In the genomic region with DNA sequence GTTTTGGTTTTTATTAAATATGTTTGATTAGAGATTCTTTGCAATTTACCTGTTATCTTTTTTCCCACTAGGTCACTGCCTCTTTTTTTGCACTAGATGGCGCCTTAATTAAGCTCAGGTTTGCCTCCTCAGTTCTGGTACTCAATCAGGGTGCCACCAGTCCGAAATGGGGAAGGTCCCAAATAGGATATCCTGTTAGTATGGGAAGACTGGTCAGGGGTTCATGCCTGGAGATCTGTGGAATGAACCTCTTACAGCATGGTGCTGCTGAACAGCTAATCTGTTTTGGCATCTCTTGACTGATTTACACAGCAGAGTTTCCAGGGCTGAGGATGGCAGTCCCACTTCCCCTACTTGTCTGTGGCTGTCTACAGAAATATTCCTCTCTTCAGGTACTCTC, we compare ENCODE assay signal across 8 cellular contexts. TPM values are rescaled to one million over a fixed set of nuclear protein-coding genes. Genes with fewer than 3 reads are reported as not detected.
DNase-seq lines count a peak whose midpoint lies in the region; ATAC-seq, FAIRE-seq and TF ChIP-seq lines count a peak whose summit lies in the region.

No MANE protein-coding gene starts in this region.

- FAIRE-seq in D721Med (lab: Jason Lieb, UNC): no peak

- H3K9me3 Mint-ChIP-seq in T-helper 2 cell treated with Interferon-gamma antibody and Interleukin-4, amounts not matched to agents 5 μg/mL and 100 μg/mL, for 36 hours: no peaks in the 10 kb centered on the region

- 36% methylated on average over 2 of the region's 2 CpGs for WGBS in right cardiac atrium

- H3K9me3 ChIP-seq in right cardiac atrium (ENCODE audit: control insufficient read depth, low read length): no peaks in the 10 kb centered on the region

- H3K27ac Mint-ChIP-seq in T-helper 2 cell treated with Interferon-gamma antibody and Interleukin-4, amounts not matched to agents 5 μg/mL and 100 μg/mL, for 36 hours: peak overlapping the region; percentile 45

- DNase-seq in D721Med (ENCODE audit: insufficient read length, low spot score): no peak
- peak; percentile 12 for DNase-seq in GM20000 (ENCODE audit: low spot score)
- DNase-seq in T-helper 2 cell treated with Interferon-gamma antibody and Interleukin-4, amounts not matched to agents 5 μg/mL and 100 μg/mL, for 36 hours (ENCODE audit: low spot score): no peak
- peak; percentile 4 for DNase-seq in glomerular visceral epithelial cell (ENCODE audit: extremely low spot score)
- no peak for DNase-seq in dedifferentiated amniotic fluid mesenchymal stem cell (ENCODE audit: extremely low spot score)
- DNase-seq in right cardiac atrium: no peak

- no peak overlapping the region for H3K27ac ChIP-seq in right cardiac atrium (ENCODE audit: low read length)

- no peak overlapping the region for H3K4me3 ChIP-seq in right cardiac atrium (ENCODE audit: low read length)

- TF ChIP-seq CTCF in D721Med (IDR thresholded peaks at IDR 0.05; ENCODE audit: insufficient read depth, missing control alignments) (peak; percentile 43), GM20000 (IDR thresholded peaks at IDR 0.05; ENCODE audit: extremely low read depth, missing control alignments) (peak; percentile 50)

- peaks cover 31% of the 10 kb centered on the region for H3K4me1 Mint-ChIP-seq in T-helper 2 cell treated with Interferon-gamma antibody and Interleukin-4, amounts not matched to agents 5 μg/mL and 100 μg/mL, for 36 hours (ENCODE audit: low read depth)

- H3K36me3 Mint-ChIP-seq in T-helper 2 cell treated with Interferon-gamma antibody and Interleukin-4, amounts not matched to agents 5 μg/mL and 100 μg/mL, for 36 hours (ENCODE audit: low read depth): peaks cover 1% of the 10 kb centered on the region

- H3K27me3 Mint-ChIP-seq in T-helper 2 cell treated with Interferon-gamma antibody and Interleukin-4, amounts not matched to agents 5 μg/mL and 100 μg/mL, for 36 hours (ENCODE audit: low read depth): no peaks in the 10 kb centered on the region

- intact Hi-C loops in right cardiac atrium (cut with DNase I): no loop called here

- no peaks in the 10 kb centered on the region for H3K27me3 ChIP-seq in right cardiac atrium (ENCODE audit: control insufficient read depth, insufficient read depth)

- ATAC-seq in GM21576 (IDR thresholded peaks at IDR 0.05; ENCODE audit: unreplicated experiment): no peak
- ATAC-seq in GM21423 (IDR thresholded peaks at IDR 0.05; ENCODE audit: unreplicated experiment): no peak
- no peak for ATAC-seq in right cardiac atrium

- H3K4me3 Mint-ChIP-seq in T-helper 2 cell treated with Interferon-gamma antibody and Interleukin-4, amounts not matched to agents 5 μg/mL and 100 μg/mL, for 36 hours: peak overlapping the region; percentile 85

- H3K4me1 ChIP-seq in right cardiac atrium (ENCODE audit: control insufficient read depth, insufficient read depth, low read length): no peaks in the 10 kb centered on the region

RNA-seq across cellular contexts. Expression of gene VSIG1, which starts 24.2 kb away (rescaled TPM):
- not detected for total RNA-seq in right cardiac atrium
- polyA plus RNA-seq in right cardiac atrium: not detected

RNA-seq across cellular contexts. Expression of gene TEX13B, which starts 38.5 kb away (rescaled TPM):
- not detected for total RNA-seq in right cardiac atrium
- not detected for polyA plus RNA-seq in right cardiac atrium

Comparison
In these comparisons a context has a peak if more than half of its experiments do, and no peak if none do; other contexts are left out.
1. DNase-seq: peak in GM20000 (single experiment) and glomerular visceral epithelial cell (single experiment); none in D721Med (single experiment), T-helper 2 cell treated with Interferon-gamma antibody and Interleukin-4, amounts not matched to agents 5 μg/mL and 100 μg/mL, for 36 hours (single experiment), dedifferentiated amniotic fluid mesenchymal stem cell (single experiment) and right cardiac atrium (0 of 3).